In genomic region chr13:35349673-35350278, GRCh38 we compare ENCODE assay signal across 10 cellular contexts.
A peak's percentile ranks its signal among the peaks of the same experiment; 100 is the strongest.
DNase-seq lines count a peak whose midpoint lies in the region; ATAC-seq lines count a peak whose summit lies in the region.
"Had no signal": no experiment of that assay in that cellular context is flagged by ENCODE, and none has a peak within 500 bp of the region (broad histone marks: within the 10 kb centered on the region; RNA-seq: fewer than 3 reads in every experiment).

No MANE protein-coding gene starts in this region.

- intact Hi-C loops in left cardiac atrium (cut with DNase I): no loop called here

- ATAC-seq in GM21515 (IDR thresholded peaks at IDR 0.05; ENCODE audit: unreplicated experiment) (peak; percentile 64), left cardiac atrium (peak; percentile 41 to 72)
- ATAC-seq: Panc1 had no signal

- DNase-seq in CMK (ENCODE audit: low read depth) (peak; percentile 46), LoVo (ENCODE audit: low spot score) (peak; percentile 38), left cardiac atrium (no peak), GF-D8 (lab: John Stamatoyannopoulos, UW) (no peak), RKO (ENCODE audit: low spot score) (no peak), NCI-H510A (lab: John Stamatoyannopoulos, UW) (no peak)
- DNase-seq in activated naive CD4-positive, alpha-beta T cell treated with Interleukin-2 at 50 U/mL for 16 hours: no peak
- DNase-seq: immature natural killer cell had no signal

Comparison
In these comparisons a context has a peak if more than half of its experiments do, and no peak if none do; other contexts are left out.
1. DNase-seq: peak in CMK (single experiment) and LoVo (single experiment); none in left cardiac atrium (single experiment), GF-D8 (single experiment), activated naive CD4-positive, alpha-beta T cell treated with Interleukin-2 at 50 U/mL for 16 hours (single experiment), RKO (single experiment) and NCI-H510A (single experiment).